ENCODE assay signal across 1 cellular context in genomic region chr9:129665814-129666511, GRCh38.
TF ChIP-seq lines count a peak whose summit lies in the region.

No MANE protein-coding gene starts in this region.

TF ChIP-seq in IMR-90, 13 proteins besides CTCF, POLR2A, EP300 and RAD21 (continued from another document):
- TF ChIP-seq, protein P1, sequence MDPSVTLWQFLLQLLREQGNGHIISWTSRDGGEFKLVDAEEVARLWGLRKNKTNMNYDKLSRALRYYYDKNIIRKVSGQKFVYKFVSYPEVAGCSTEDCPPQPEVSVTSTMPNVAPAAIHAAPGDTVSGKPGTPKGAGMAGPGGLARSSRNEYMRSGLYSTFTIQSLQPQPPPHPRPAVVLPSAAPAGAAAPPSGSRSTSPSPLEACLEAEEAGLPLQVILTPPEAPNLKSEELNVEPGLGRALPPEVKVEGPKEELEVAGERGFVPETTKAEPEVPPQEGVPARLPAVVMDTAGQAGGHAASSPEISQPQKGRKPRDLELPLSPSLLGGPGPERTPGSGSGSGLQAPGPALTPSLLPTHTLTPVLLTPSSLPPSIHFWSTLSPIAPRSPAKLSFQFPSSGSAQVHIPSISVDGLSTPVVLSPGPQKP (IDR thresholded peaks at IDR 0.05; ENCODE audit: borderline replicate concordance, low read depth, low read length) = no peak
- no peak for TF ChIP-seq FOS (IDR thresholded peaks at IDR 0.05; ENCODE audit: low read depth, low read length)
- TF ChIP-seq CEBPB (IDR thresholded peaks at IDR 0.05; ENCODE audit: low read depth, low read length) = no peak
- TF ChIP-seq MAZ (IDR thresholded peaks at IDR 0.05; ENCODE audit: borderline replicate concordance, low read depth, low read length) = no peak
